In genomic region chr22:49670610-49671330, GRCh38 we compare ENCODE assay signal across 10 cellular contexts.
A peak's percentile ranks its signal among the peaks of the same experiment; 100 is the strongest.
DNase-seq lines count a peak whose midpoint lies in the region; ATAC-seq, FAIRE-seq and TF ChIP-seq lines count a peak whose summit lies in the region.
"Had no signal": no experiment of that assay in that cellular context is flagged by ENCODE, and none has a peak within 500 bp of the region (broad histone marks: within the 10 kb centered on the region; RNA-seq: fewer than 3 reads in every experiment).

No MANE protein-coding gene starts in this region.

- H3K4me3 Mint-ChIP-seq in astrocyte (ENCODE audit: unreplicated experiment): peak overlapping the region; percentile 36
- H3K4me3 Mint-ChIP-seq in naive B cell: peak overlapping the region; percentile 78 to 90 (median 87)

- no peak for TF ChIP-seq POLR2A in vagina (IDR thresholded peaks at IDR 0.05)

- H3K36me3 ChIP-seq in cardiac muscle cell (no peaks in the 10 kb centered on the region), astrocyte (ENCODE audit: insufficient read depth, low read length) (no peaks in the 10 kb centered on the region), vagina (no peaks in the 10 kb centered on the region)

- no peaks in the 10 kb centered on the region for H3K4me1 Mint-ChIP-seq in astrocyte (ENCODE audit: low read depth, unreplicated experiment)
- peaks cover 17 to 30% (median 26%) of the 10 kb centered on the region in 3 donors for H3K4me1 Mint-ChIP-seq in naive B cell

- no peak for FAIRE-seq in astrocyte (lab: Jason Lieb, UNC)
- no peak for FAIRE-seq in HTR-8/SVneo (lab: Jason Lieb, UNC)

- H4K20me1 ChIP-seq in astrocyte (ENCODE audit: insufficient read depth, low read length): no peaks in the 10 kb centered on the region

- H3K9ac ChIP-seq in astrocyte (ENCODE audit: low read length): no peak overlapping the region

- no peak for DNase-seq in cardiac muscle cell (ENCODE audit: low read depth in 1 of 2, low spot score in 1 of 2)
- DNase-seq in cardiac septum (ENCODE audit: low spot score): no peak
- no peak for DNase-seq in astrocyte (ENCODE audit: low read depth)
- peak; percentile 22 for DNase-seq in naive B cell
- no peak for DNase-seq in vagina (ENCODE audit: extremely low spot score in 2 of 2)
- DNase-seq in HTR-8/SVneo (ENCODE audit: insufficient read length, low spot score): no peak
- no peak for DNase-seq in hypothalamus (lab: John Stamatoyannopoulos, UW)
- DNase-seq in SW480 (ENCODE audit: low spot score): no peak
- DNase-seq: hippocampal formation, NCI-H2107 had no signal

- H3K9me3 Mint-ChIP-seq in astrocyte (ENCODE audit: unreplicated experiment): peaks cover 8% of the 10 kb centered on the region
- peaks cover 0 to 4% (median 0%) of the 10 kb centered on the region in 7 donors for H3K9me3 Mint-ChIP-seq in naive B cell

- no peak for TF ChIP-seq CTCF in cardiac muscle cell (IDR thresholded peaks at IDR 0.05; ENCODE audit: low read depth, low read length)
- no peak for TF ChIP-seq CTCF in astrocyte (IDR thresholded peaks at IDR 0.05; ENCODE audit: insufficient read depth, low read depth, low read length)
- TF ChIP-seq CTCF in vagina (IDR thresholded peaks at IDR 0.05): no peak

- H2AFZ ChIP-seq in astrocyte (ENCODE audit: low read depth, low read length): no peak overlapping the region

- H3K27me3 Mint-ChIP-seq in astrocyte (ENCODE audit: low read depth, unreplicated experiment) (peaks cover 56% of the 10 kb centered on the region), naive B cell (peaks cover 20 to 40% (median 29%) of the 10 kb centered on the region in 3 donors)

- intact Hi-C loops in cardiac septum (cut with DNase I) (no loop called here), vagina (cut with DNase I) (no loop called here)

- ATAC-seq in naive B cell (ENCODE audit: low read depth in 2 of 2): peak; percentile 60 to 67

- no peaks in the 10 kb centered on the region for H3K36me3 Mint-ChIP-seq in astrocyte (ENCODE audit: low read depth, unreplicated experiment)
- H3K36me3 Mint-ChIP-seq in naive B cell: peaks cover 0 to 5% of the 10 kb centered on the region in 2 donors

- H3K27ac Mint-ChIP-seq in astrocyte (ENCODE audit: unreplicated experiment) (no peak overlapping the region), naive B cell (peak overlapping the region in 1 of 6 donors; percentile 16)

- no peaks in the 10 kb centered on the region for H3K4me1 ChIP-seq in cardiac muscle cell (ENCODE audit: low read depth)
- H3K4me1 ChIP-seq in astrocyte (ENCODE audit: insufficient read depth, low read length): no peaks in the 10 kb centered on the region
- peaks cover 9% of the 10 kb centered on the region for H3K4me1 ChIP-seq in vagina

- H3K4me3 ChIP-seq in cardiac muscle cell (peak overlapping the region; percentile 16), astrocyte (ENCODE audit: insufficient read depth, low read depth, low read length) (no peak overlapping the region), vagina (peak overlapping the region; percentile 31 to 38)

- H3K27me3 ChIP-seq in cardiac muscle cell (peaks cover 69% of the 10 kb centered on the region), astrocyte (ENCODE audit: insufficient read depth, low read length) (peaks cover 11% of the 10 kb centered on the region), vagina (peaks cover 5% of the 10 kb centered on the region)

- H3K9me3 ChIP-seq in cardiac muscle cell (ENCODE audit: low read depth) (no peaks in the 10 kb centered on the region), astrocyte (ENCODE audit: insufficient read depth, low read depth, low read length) (no peaks in the 10 kb centered on the region), vagina (no peaks in the 10 kb centered on the region)

- no peak overlapping the region for H3K4me2 ChIP-seq in astrocyte (ENCODE audit: low read length)

- H3K27ac ChIP-seq in cardiac muscle cell (no peak overlapping the region), astrocyte (ENCODE audit: low read depth, low read length) (no peak overlapping the region), vagina (no peak overlapping the region)

- no peaks in the 10 kb centered on the region for H3K79me2 ChIP-seq in astrocyte (ENCODE audit: insufficient read depth, low read length)
